ENCODE assay signal across 1 cellular context in genomic region chr4:118773082-118773792, GRCh38.
TF ChIP-seq lines count a peak whose summit lies in the region.

No MANE protein-coding gene starts in this region.

TF ChIP-seq in SK-N-SH treated with all-trans-retinoic acid at 6 μM for 48 hours, 23 proteins besides CTCF, POLR2A, EP300 and RAD21 (continued from another document):
- peak; percentile 69; the same call in 1 of the 2 replicates for TF ChIP-seq ZC3H10 (CRISPR knock-in tag; IDR thresholded peaks at IDR 0.05)
- peak; percentile 72 for TF ChIP-seq ZNF70 (CRISPR knock-in tag; IDR thresholded peaks at IDR 0.05)
- 0 out of 2 replicates have a peak, but pooled peaks have one; percentile 6 for TF ChIP-seq GLIS3 (CRISPR knock-in tag; IDR thresholded peaks at IDR 0.05)
- no peak for TF ChIP-seq RARB (CRISPR knock-in tag; IDR thresholded peaks at IDR 0.05)
- peak; percentile 94 for TF ChIP-seq ISL1 (CRISPR knock-in tag; IDR thresholded peaks at IDR 0.05)
